In the genomic region with DNA sequence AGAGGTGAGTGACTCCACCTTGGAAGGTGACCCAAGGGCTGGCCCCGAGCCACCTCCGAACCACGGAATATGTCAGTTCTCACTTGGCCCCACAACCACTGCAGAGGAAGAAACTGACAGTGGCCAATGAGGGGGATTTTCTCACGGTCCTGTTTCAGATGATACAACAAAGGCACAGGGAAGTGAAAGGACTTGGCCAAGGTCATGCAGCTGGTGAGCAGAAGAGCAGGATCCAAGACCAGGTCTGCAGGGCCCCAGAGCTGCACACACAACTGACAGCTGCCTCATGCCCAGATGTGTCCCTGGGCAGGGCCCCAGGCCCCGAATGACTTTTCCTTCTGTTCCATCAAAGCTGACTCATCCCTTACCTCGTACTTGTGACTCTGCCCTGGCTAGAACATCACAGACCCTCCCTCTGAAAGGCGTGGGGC, we compare ENCODE assay signal across 9 cellular contexts. TPM values are rescaled to one million over a fixed set of nuclear protein-coding genes. Genes with fewer than 3 reads are reported as not detected.
A peak's percentile ranks its signal among the peaks of the same experiment; 100 is the strongest.
DNase-seq lines count a peak whose midpoint lies in the region; ATAC-seq and TF ChIP-seq lines count a peak whose summit lies in the region.
"Had no signal": no experiment of that assay in that cellular context is flagged by ENCODE, and none has a peak within 500 bp of the region (broad histone marks: within the 10 kb centered on the region; RNA-seq: fewer than 3 reads in every experiment).

No MANE protein-coding gene starts in this region.

- CTCF ChIA-PET in AG04450 (lab: Charles Lee): interaction anchor here (1.8 to 6.4 kb wide), 2 partner anchors 18 to 63 kb away, joined by 5 to 53 read pairs; no protein-coding TSS in a partner anchor

- peak overlapping the region; percentile 61 for H3K27ac ChIP-seq in AG04450 (ENCODE audit: low read depth, low read length)

- peak; percentile 94 for ATAC-seq in GM19351 (IDR thresholded peaks at IDR 0.05; ENCODE audit: unreplicated experiment)
- peak; percentile 75 for ATAC-seq in HG03460 (IDR thresholded peaks at IDR 0.05; ENCODE audit: unreplicated experiment)
- ATAC-seq in esophagus mucosa: peak; percentile 67
- ATAC-seq: left lobe of liver had no signal

- no peaks in the 10 kb centered on the region for H3K9me3 ChIP-seq in AG04450 (ENCODE audit: control insufficient read depth, insufficient read depth, low read length)

- H3K4me3 ChIP-seq in AG04450 (ENCODE audit: low read depth, low read length): no peak overlapping the region

- no peaks in the 10 kb centered on the region for H3K27me3 ChIP-seq in AG04450 (ENCODE audit: control insufficient read depth, insufficient read depth, low read length)

- POLR2A ChIA-PET in AG04450 (lab: Yijun Ruan, JAX): interaction anchor here (0.6 kb wide), 1 partner anchor 70 kb away, joined by 3 read pairs; no protein-coding TSS in a partner anchor

- DNase-seq in AG04450 (ENCODE audit: low read depth, low spot score) (no peak), SHP77 treated with DMSO at 0.1 percent for 48 hours (lab: John Stamatoyannopoulos, UW) (no peak), NK-92 (lab: John Stamatoyannopoulos, UW; ENCODE audit: unreplicated experiment) (no peak), SKM-1 (lab: John Stamatoyannopoulos, UW; ENCODE audit: unreplicated experiment) (no peak)
- DNase-seq in activated CD8-positive, alpha-beta memory T cell treated with anti-CD3 and anti-CD28 coated beads, Interleukin-2, amount 50 U/mL, for 4 hours: no peak

- TF ChIP-seq CTCF in AG04450 (IDR thresholded peaks at IDR 0.05; ENCODE audit: low read depth, low read length): no peak

RNA-seq across cellular contexts. Expression of gene EVA1B, which starts 25.8 kb away (rescaled TPM):
- 27.2 and 42.6 TPM in 2 replicates for polyA plus RNA-seq in AG04450 (2011; rRNA removed)
- 7.7 and 8.1 TPM in 2 replicates for polyA minus RNA-seq in AG04450 (2011; rRNA and poly(A)+ RNA removed)
- 3.7 TPM for total RNA-seq in esophagus mucosa

RNA-seq across cellular contexts. Expression of gene STK40, which starts 36.5 kb away (rescaled TPM):
- 26.4 and 30.3 TPM in 2 replicates for polyA plus RNA-seq in AG04450 (2011; rRNA removed)
- 40.0 and 53.7 TPM in 2 replicates for polyA minus RNA-seq in AG04450 (2011; rRNA and poly(A)+ RNA removed)
- total RNA-seq in esophagus mucosa: 31.8 TPM

RNA-seq across cellular contexts. Expression of gene SH3D21, which starts 43.1 kb away (rescaled TPM):
- 1.3 and 1.7 TPM in 2 replicates for polyA plus RNA-seq in AG04450 (2011; rRNA removed)
- polyA minus RNA-seq in AG04450 (2011; rRNA and poly(A)+ RNA removed): 1.6 and 2.2 TPM in 2 replicates
- total RNA-seq in esophagus mucosa: 9.2 TPM

RNA-seq across cellular contexts. Expression of gene LSM10, which starts 48.5 kb away (rescaled TPM):
- 50.8 and 63.6 TPM in 2 replicates for polyA plus RNA-seq in AG04450 (2011; rRNA removed)
- polyA minus RNA-seq in AG04450 (2011; rRNA and poly(A)+ RNA removed): 17.9 and 35.4 TPM in 2 replicates
- total RNA-seq in esophagus mucosa: 22.7 TPM
